Comparison of ENCODE assay signal across 22 cellular contexts in the genomic region with DNA sequence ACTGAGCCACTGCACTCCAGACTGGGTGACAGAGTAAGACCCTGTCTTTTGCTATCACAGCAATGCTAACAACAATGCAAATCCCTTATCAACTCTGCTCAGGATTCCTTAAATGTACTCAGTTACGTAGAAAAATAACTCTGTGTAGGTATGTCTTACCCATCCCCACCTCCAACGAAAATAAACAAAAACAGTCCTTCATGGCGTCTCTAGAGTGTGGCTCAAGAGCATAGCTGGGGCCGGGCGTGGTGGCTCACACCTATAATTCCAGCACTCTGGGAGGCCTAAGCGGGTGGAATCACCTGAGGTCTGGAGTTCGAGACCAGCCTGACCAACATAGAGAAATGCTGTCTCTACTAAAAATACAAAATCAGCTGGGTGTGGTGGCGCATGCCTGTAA.
"Had no signal": no experiment of that assay in that cellular context is flagged by ENCODE, and none has a peak within 500 bp of the region (broad histone marks: within the 10 kb centered on the region; RNA-seq: fewer than 3 reads in every experiment).

No MANE protein-coding gene starts in this region.

- FAIRE-seq: islet of Langerhans had no signal

- H3K4me3 Mint-ChIP-seq: naive thymus-derived CD4-positive, alpha-beta T cell; nephron progenitor cell; type B pancreatic cell had no signal

- H3K27ac ChIP-seq: coronary artery, epithelial cell of prostate, esophagus muscularis mucosa, gastrocnemius medialis, heart right ventricle, neutrophil, right atrium auricular region, sigmoid colon, stomach, uterus had no signal

- H3K9me3 Mint-ChIP-seq: naive thymus-derived CD4-positive, alpha-beta T cell; nephron progenitor cell had no signal

- H3K27me3 Mint-ChIP-seq: naive thymus-derived CD4-positive, alpha-beta T cell; type B pancreatic cell had no signal

- H3K27me3 ChIP-seq: esophagus muscularis mucosa, gastrocnemius medialis, heart right ventricle, neutrophil, right atrium auricular region, sigmoid colon, stomach, uterus had no signal

- ATAC-seq: gastrocnemius medialis; heart right ventricle; naive thymus-derived CD4-positive, alpha-beta T cell had no signal

- DNase-seq: effector CD8-positive, alpha-beta T cell; gastrocnemius medialis; heart right ventricle; hypothalamus; kidney glomerular epithelial cell; mesendoderm; naive thymus-derived CD4-positive, alpha-beta T cell; nephron progenitor cell; stimulated activated CD4-positive, alpha-beta T cell treated with anti-CD3 and anti-CD28 coated beads, Interleukin-12 subunit alpha, Interleukin-12 subunit beta, amount 100 ng/mL, for 4 hours; stimulated activated naive CD4-positive, alpha-beta T cell; stomach; substantia nigra; uterus had no signal

- H3K36me3 ChIP-seq: uterus had no signal

- H3K4me3 ChIP-seq: coronary artery, esophagus muscularis mucosa, gastrocnemius medialis, heart right ventricle, right atrium auricular region, sigmoid colon, skin epidermis, stomach, uterus had no signal

- H3K9me3 ChIP-seq: esophagus muscularis mucosa, gastrocnemius medialis, heart right ventricle, neutrophil, right atrium auricular region, sigmoid colon, stomach, uterus had no signal

- H3K27ac Mint-ChIP-seq: type B pancreatic cell had no signal
